ENCODE assay signal across 19 cellular contexts in the genomic region with DNA sequence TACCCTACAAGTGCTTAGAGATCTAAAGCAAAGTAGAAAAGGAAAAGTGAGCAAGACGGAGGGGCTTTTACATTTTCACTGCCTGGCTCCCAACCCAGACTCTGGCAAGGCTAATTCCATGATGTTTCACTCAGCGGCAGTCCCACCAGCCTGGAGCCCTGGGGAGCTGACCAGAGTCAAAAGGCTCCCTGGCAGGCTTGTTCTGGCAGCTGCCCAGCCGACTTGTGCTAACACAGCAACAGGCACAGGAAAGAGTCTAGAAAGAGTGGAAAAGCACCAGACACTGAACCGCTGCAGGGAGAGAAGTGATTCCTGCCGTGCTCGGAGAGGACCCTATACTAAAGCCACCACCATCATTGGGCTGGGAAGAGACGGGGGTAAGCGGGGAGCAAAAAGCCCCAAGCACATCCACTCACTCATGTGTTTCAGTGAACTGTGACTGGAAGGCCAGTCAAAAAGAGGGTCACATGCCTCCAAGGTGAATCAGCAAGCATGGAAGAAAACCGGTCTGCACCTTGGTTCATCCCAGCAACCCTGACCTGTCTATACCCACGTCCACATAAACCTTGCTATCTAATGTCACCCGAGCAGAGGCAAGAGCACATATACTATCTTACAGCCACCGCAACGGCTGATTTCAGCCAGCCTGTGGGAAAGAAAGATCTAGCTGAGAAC. TPM values are rescaled to one million over a fixed set of nuclear protein-coding genes. Genes with fewer than 3 reads are reported as not detected.
DNase-seq lines count a peak whose midpoint lies in the region; ATAC-seq, FAIRE-seq and TF ChIP-seq lines count a peak whose summit lies in the region.
"Had no signal": no experiment of that assay in that cellular context is flagged by ENCODE, and none has a peak within 500 bp of the region (broad histone marks: within the 10 kb centered on the region; RNA-seq: fewer than 3 reads in every experiment).

No MANE protein-coding gene starts in this region.

- peaks cover 53% of the 10 kb centered on the region for H3K36me3 ChIP-seq in RWPE2 (ENCODE audit: low read depth)
- H3K36me3 ChIP-seq in H1 (ENCODE audit: control insufficient read depth in 2 of 4, insufficient read depth in 4 of 4, low read length in 3 of 4): peaks cover 4 to 14% (median 11%) of the 10 kb centered on the region in 4 experiments; a peak in 7 of 8 replicates
- peaks cover 11 to 51% (median 36%) of the 10 kb centered on the region in 5 donors for H3K36me3 ChIP-seq in subcutaneous abdominal adipose tissue (ENCODE audit: control insufficient read depth in 5 of 5, insufficient read depth in 5 of 5, low read length in 5 of 5)
- H3K36me3 ChIP-seq in A673 (ENCODE audit: insufficient read depth, low read length, poor library complexity, severe bottlenecking): peaks cover 15% of the 10 kb centered on the region

- no peak overlapping the region for H2AK5ac ChIP-seq in H1 (ENCODE audit: low read depth, low read length)

- H3K9me3 ChIP-seq in RWPE2 (ENCODE audit: severe bottlenecking): no peaks in the 10 kb centered on the region
- no peaks in the 10 kb centered on the region for H3K9me3 ChIP-seq in H1 (ENCODE audit: insufficient read depth in 2 of 2, low read depth in 1 of 2, low read length in 1 of 2)
- H3K9me3 ChIP-seq in subcutaneous abdominal adipose tissue (ENCODE audit: control insufficient read depth in 5 of 5, low read length in 5 of 5): no peaks in the 10 kb centered on the region
- H3K9me3 ChIP-seq in A673 (ENCODE audit: low read depth, low read length, poor library complexity, severe bottlenecking): no peaks in the 10 kb centered on the region
- H3K9me3 ChIP-seq: BLaER1 had no signal

- TF ChIP-seq RAD21 in H1 (IDR thresholded peaks at IDR 0.05 in 1 of 2, conservative IDR thresholded peaks at IDR 0.05 in 1 of 2; ENCODE audit: low read depth in 2 of 2, low read length in 2 of 2): no peak

- no peak for FAIRE-seq in H1 (lab: Jason Lieb, UNC)
- FAIRE-seq: GM18507 had no signal

- no peak for DNase-seq in RWPE2 (ENCODE audit: low spot score)
- no peak for DNase-seq in H1 (ENCODE audit: low read depth in 1 of 2, low spot score in 2 of 2)
- DNase-seq in kidney glomerular epithelial cell (lab: John Stamatoyannopoulos, UW): peak; percentile 52
- DNase-seq in A673 (ENCODE audit: low spot score): no peak
- DNase-seq: activated naive CD4-positive, alpha-beta T cell treated with anti-CD3 and anti-CD28 coated beads, Interleukin-2, amount 10 ng/mL, durations not matched to agents 7 days and 5 days; KBM-7; NCI-H187; NCI-H82; stimulated activated CD4-positive, alpha-beta T cell treated with anti-CD3 and anti-CD28 coated beads, Interleukin-4, amount 100 ng/mL, for 4 hours; stimulated activated naive CD8-positive, alpha-beta T cell treated with anti-CD3 and anti-CD28 coated beads, Interleukin-15, Interleukin-2, amounts not matched to agents 100 U/mL and 50 U/mL, for 24 hours had no signal

- ATAC-seq in RWPE2 (ENCODE audit: low read depth) (peak; percentile 30; the same call in 1 of the 3 replicates), GM21515 (IDR thresholded peaks at IDR 0.05; ENCODE audit: unreplicated experiment) (no peak), HG02642 (IDR thresholded peaks at IDR 0.05; ENCODE audit: poor library complexity, unreplicated experiment) (no peak), GM18867 (IDR thresholded peaks at IDR 0.05; ENCODE audit: unreplicated experiment) (no peak)
- ATAC-seq: stimulated activated naive CD8-positive, alpha-beta T cell treated with anti-CD3 and anti-CD28 coated beads, Interleukin-15, Interleukin-2, amounts not matched to agents 100 U/mL and 50 U/mL, for 24 hours had no signal

- TF ChIP-seq EP300 in H1 (IDR thresholded peaks at IDR 0.05; ENCODE audit: borderline replicate concordance in 1 of 2, low read depth in 2 of 2, low read length in 2 of 2): no peak

- peaks cover 0 to 2% of the 10 kb centered on the region in 2 experiments for H4K20me1 ChIP-seq in H1 (replicated peaks in 1 of 2; ENCODE audit: control insufficient read depth in 1 of 2, insufficient read depth in 2 of 2, low read length in 2 of 2)

- CTCF ChIA-PET in H1 (lab: Charles Lee; ENCODE audit: partially characterized antibody) (interaction anchor here (1.5 to 14.3 kb wide), 13 partner anchors 9 to 301 kb away, joined by 3 to 230 read pairs (median 10); a partner anchor contains a TSS), A673 (lab: Charles Lee) (no interaction called here)

- H2BK120ac ChIP-seq in H1 (replicated peaks; ENCODE audit: low read depth, low read length): no peak overlapping the region

- 0 out of 2 replicates have a peak overlapping the region, but pooled peaks have one; percentile 80 for H2BK20ac ChIP-seq in H1 (ENCODE audit: low read length)

- no peak overlapping the region for H3K18ac ChIP-seq in H1 (ENCODE audit: extremely low read depth, low read length)

- WGBS in H1 (ENCODE audit: extremely low coverage in 1 of 2, insufficient coverage in 1 of 2, insufficient read length in 1 of 2, insufficient replicate concordance in 2 of 2, low coverage in 1 of 2, low lambda C conversion rate in 2 of 2, missing lambda C conversion rate in 1 of 2), 2 experiments: 92% methylated on average over 13 of the region's 13 CpGs; no CpG with 5 or more reads in 1 of the 2 experiments

- POLR2A ChIA-PET in H1 (lab: Charles Lee; ENCODE audit: partially characterized antibody) (interaction anchor here (1.2 to 2.0 kb wide), 2 partner anchors 10 to 14 kb away, joined by 3 to 11 read pairs; no protein-coding TSS in a partner anchor), A673 (lab: Charles Lee; ENCODE audit: low non-redundant PET) (no interaction called here)

- H4K5ac ChIP-seq in H1 (ENCODE audit: insufficient read length, low read depth, low read length): no peak overlapping the region

- H3K4me3 ChIP-seq in RWPE2 (ENCODE audit: severe bottlenecking) (no peak overlapping the region), H1 (ENCODE audit: extremely low read depth in 1 of 4, insufficient read depth in 2 of 4, low read depth in 3 of 4, low read length in 4 of 4) (no peak overlapping the region), subcutaneous abdominal adipose tissue (ENCODE audit: low read depth in 1 of 5, low read length in 5 of 5) (peak overlapping the region in 2 of 5 donors; percentile 22 to 31), A673 (ENCODE audit: low read depth, low read length, poor library complexity, severe bottlenecking) (no peak overlapping the region)
- H3K4me3 ChIP-seq: BLaER1, hepatocyte had no signal

- H3K27me3 ChIP-seq in RWPE2 (ENCODE audit: insufficient read depth, poor library complexity, severe bottlenecking) (no peaks in the 10 kb centered on the region), H1 (replicated peaks in 1 of 4; ENCODE audit: control insufficient read depth in 3 of 4, extremely low read depth in 1 of 4, insufficient read depth in 3 of 4, low read length in 3 of 4) (no peaks in the 10 kb centered on the region), subcutaneous abdominal adipose tissue (ENCODE audit: control insufficient read depth in 5 of 5, insufficient read depth in 4 of 5, low read length in 5 of 5) (no peaks in the 10 kb centered on the region), A673 (replicated peaks; ENCODE audit: insufficient read depth, low read depth, low read length, poor library complexity) (no peaks in the 10 kb centered on the region)
- H3K27me3 ChIP-seq: BLaER1, hepatocyte had no signal

- H3K23me2 ChIP-seq in H1 (ENCODE audit: low read depth, low read length): no peaks in the 10 kb centered on the region

- no peak overlapping the region for H3K23ac ChIP-seq in H1 (ENCODE audit: insufficient read length)

- peaks cover 0 to 6% of the 10 kb centered on the region in 2 experiments; a peak in 1 of 4 replicates for H3K79me2 ChIP-seq in H1 (ENCODE audit: control insufficient read depth in 1 of 2, insufficient read depth in 2 of 2, low read length in 2 of 2)

- peak overlapping the region; percentile 78; the same call in 1 of the 2 replicates for H2BK12ac ChIP-seq in H1 (ENCODE audit: low read depth, low read length)

- no peak overlapping the region for H3K14ac ChIP-seq in H1 (ENCODE audit: insufficient read length)

- H3K79me1 ChIP-seq in H1 (ENCODE audit: low read depth, low read length): no peaks in the 10 kb centered on the region

- peak overlapping the region; percentile 20 for H4K91ac ChIP-seq in H1 (replicated peaks; ENCODE audit: insufficient read length, low read length)

- no peak overlapping the region for H2BK15ac ChIP-seq in H1 (ENCODE audit: low read length)

- 0 out of 2 replicates have a peak overlapping the region, but pooled peaks have one; percentile 12 for H2BK5ac ChIP-seq in H1 (ENCODE audit: low read depth, low read length)

- H3K27ac ChIP-seq in RWPE2 (ENCODE audit: poor library complexity, severe bottlenecking) (peak overlapping the region; percentile 5), H1 (ENCODE audit: low read depth, low read length) (no peak overlapping the region), subcutaneous abdominal adipose tissue (ENCODE audit: low read depth, low read length) (peak overlapping the region; percentile 44), A673 (ENCODE audit: low read depth, low read length, poor library complexity, severe bottlenecking) (no peak overlapping the region)
- H3K27ac ChIP-seq: BLaER1, hepatocyte had no signal

- intact Hi-C loops in A673 (cut with micrococcal nuclease; ENCODE audit: unreplicated experiment): loop anchor here (5.0 kb wide), 1 partner anchor 64 kb away; no protein-coding TSS in a partner anchor

- no peak overlapping the region for H3K9ac ChIP-seq in H1 (replicated peaks in 1 of 4; ENCODE audit: extremely low read depth in 1 of 4, low read depth in 3 of 4, low read length in 3 of 4)
- H3K9ac ChIP-seq in subcutaneous abdominal adipose tissue (ENCODE audit: low read length in 5 of 5): peak overlapping the region in 4 of 5 donors; percentile 8 to 66 (median 20)
- H3K9ac ChIP-seq: BLaER1 had no signal

- BruUV-seq in A673 (replicated peaks; lab: Mats Ljungman, UMichigan): no TSS peak

- H3K4ac ChIP-seq in H1 (replicated peaks; ENCODE audit: insufficient read length, low read depth, low read length): no peak overlapping the region

- TF ChIP-seq CTCF in RWPE2 (IDR thresholded peaks at IDR 0.05; ENCODE audit: poor library complexity, severe bottlenecking): no peak
- TF ChIP-seq CTCF in H1 (IDR thresholded peaks at IDR 0.05; ENCODE audit: control extremely low read depth in 1 of 3, insufficient read depth in 1 of 3, low read depth in 1 of 3, low read length in 3 of 3): no peak
- no peak for TF ChIP-seq CTCF in A673 (conservative IDR thresholded peaks at IDR 0.05; ENCODE audit: low read depth, low read length)

- no peak overlapping the region for H4K8ac ChIP-seq in H1 (ENCODE audit: extremely low read depth, insufficient read depth, low read length)

- peaks cover 7% of the 10 kb centered on the region for H3K4me1 ChIP-seq in RWPE2 (ENCODE audit: insufficient read depth, poor library complexity, severe bottlenecking)
- peaks cover 0 to 9% (median under 1%) of the 10 kb centered on the region in 4 experiments; a peak in 3 of 7 replicates for H3K4me1 ChIP-seq in H1 (replicated peaks in 1 of 4; ENCODE audit: control insufficient read depth in 3 of 4, insufficient read depth in 4 of 4, low read length in 3 of 4)
- H3K4me1 ChIP-seq in subcutaneous abdominal adipose tissue (ENCODE audit: control insufficient read depth in 5 of 5, insufficient read depth in 5 of 5, low read length in 5 of 5): peaks cover 14 to 50% (median 16%) of the 10 kb centered on the region in 5 donors
- H3K4me1 ChIP-seq in A673 (ENCODE audit: insufficient read depth, low read length, poor library complexity, severe bottlenecking): no peaks in the 10 kb centered on the region
- H3K4me1 ChIP-seq: BLaER1 had no signal

- H2AFZ ChIP-seq in H1 (ENCODE audit: low read length): no peak overlapping the region
- H2AFZ ChIP-seq: hepatocyte had no signal

- no peak for TF ChIP-seq POLR2A in H1 (IDR thresholded peaks at IDR 0.05; ENCODE audit: control extremely low read depth in 1 of 2, low read depth in 2 of 2, low read length in 2 of 2)

- no peak overlapping the region for H3K56ac ChIP-seq in H1 (replicated peaks; ENCODE audit: insufficient read length, low read depth, low read length)

- H3K4me2 ChIP-seq in H1 (ENCODE audit: insufficient read depth in 1 of 2, low read depth in 2 of 2, low read length in 2 of 2): no peak overlapping the region
- H3K4me2 ChIP-seq: BLaER1, hepatocyte had no signal

RNA-seq across cellular contexts. Expression of a gene that starts 8.0 kb away (rescaled TPM):
- 40.9 and 42.6 TPM in 2 replicates for total RNA-seq in H1 (2021; fragmentation: NEBNext Ultra II Directional; extraction: Animal tissue kit (Norgen Biotek cat#: 25700))
- 43.8 and 49.2 TPM in 2 replicates for polyA plus RNA-seq in H1 (2011; rRNA removed)
- 48.0 TPM for polyA plus RNA-seq in H1 (2011; cell fraction: cytosol; rRNA removed)
- polyA plus RNA-seq in H1 (2011; cell fraction: nucleus; rRNA removed): 27.5 TPM
- 27.9 to 49.4 TPM (median 46.8 TPM) in 4 replicates for polyA plus RNA-seq in H1 (2012, experiment 1 of 2)
- 37.8 TPM for polyA plus RNA-seq in H1 (2012, experiment 2 of 2)
- 21.6 TPM for polyA plus RNA-seq in H1 (2013, experiment 1 of 2)
- polyA plus RNA-seq in H1 (2013, experiment 2 of 2): 22.7 TPM
- polyA minus RNA-seq in H1 (2011; rRNA and poly(A)+ RNA removed): 34.3 and 36.4 TPM in 2 replicates
- polyA minus RNA-seq in H1 (2011; cell fraction: cytosol; rRNA and poly(A)+ RNA removed): 14.7 TPM
- 10.6 TPM for polyA minus RNA-seq in H1 (2011; cell fraction: nucleus; rRNA and poly(A)+ RNA removed)
- total RNA-seq in A673 (2021): 34.7 and 37.5 TPM in 2 replicates

RNA-seq across cellular contexts. Expression of a gene that starts 58.8 kb away (rescaled TPM):
- total RNA-seq in H1 (2021; fragmentation: NEBNext Ultra II Directional; extraction: Animal tissue kit (Norgen Biotek cat#: 25700)): 2.7 and 3.2 TPM in 2 replicates
- 3.9 and 4.3 TPM in 2 replicates for polyA plus RNA-seq in H1 (2011; rRNA removed)
- polyA plus RNA-seq in H1 (2011; cell fraction: cytosol; rRNA removed): 2.4 TPM
- polyA plus RNA-seq in H1 (2011; cell fraction: nucleus; rRNA removed): 3.8 TPM
- polyA plus RNA-seq in H1 (2012, experiment 1 of 2): 1.6 to 3.4 TPM (median 2.7 TPM) in 4 replicates
- 2.7 TPM for polyA plus RNA-seq in H1 (2012, experiment 2 of 2)
- 14.8 TPM for polyA plus RNA-seq in H1 (2013, experiment 1 of 2)
- 15.5 TPM for polyA plus RNA-seq in H1 (2013, experiment 2 of 2)
- polyA minus RNA-seq in H1 (2011; rRNA and poly(A)+ RNA removed): 0.82 and 1.0 TPM in 2 replicates
- 2.1 TPM for polyA minus RNA-seq in H1 (2011; cell fraction: cytosol; rRNA and poly(A)+ RNA removed)
- polyA minus RNA-seq in H1 (2011; cell fraction: nucleus; rRNA and poly(A)+ RNA removed): 1.9 TPM
- total RNA-seq in A673 (2021): not detected in 2 replicates
- total RNA-seq: activated CD8-positive, alpha-beta memory T cell treated with anti-CD3 and anti-CD28 coated beads for 36 hours; G401 had no signal

Comparison
In these comparisons a context has a peak if more than half of its experiments do, and no peak if none do; other contexts are left out.
1. H3K27ac ChIP-seq: peak in RWPE2 (single experiment) and subcutaneous abdominal adipose tissue (single experiment); none in H1 (single experiment) and A673 (single experiment).
2. H3K9ac ChIP-seq: peak in subcutaneous abdominal adipose tissue (4 of 5); none in H1 (0 of 4).